ENCODE assay signal across 14 cellular contexts in genomic region chr12:110737532-110737931, GRCh38. TPM values are rescaled to one million over a fixed set of nuclear protein-coding genes. Genes with fewer than 3 reads are reported as not detected.
DNase-seq lines count a peak whose midpoint lies in the region; ATAC-seq and TF ChIP-seq lines count a peak whose summit lies in the region.
"Had no signal": no experiment of that assay in that cellular context is flagged by ENCODE, and none has a peak within 500 bp of the region (broad histone marks: within the 10 kb centered on the region; RNA-seq: fewer than 3 reads in every experiment).

No MANE protein-coding gene starts in this region.

- dilution Hi-C loops in mammary epithelial cell (cut with HindIII; ENCODE audit: low sequenced_read_pairs): no loop called here

- peaks cover 5% of the 10 kb centered on the region for H3K79me1 ChIP-seq in trophoblast cell (ENCODE audit: low read length)

- peak overlapping the region; percentile 86 for H3K4me3 ChIP-seq in OCI-LY7 (ENCODE audit: low read depth, low read length, poor library complexity, severe bottlenecking)
- no peak overlapping the region for H3K4me3 ChIP-seq in mammary epithelial cell (replicated peaks in 1 of 3; ENCODE audit: insufficient read depth in 1 of 3, low read depth in 2 of 3, low read length in 3 of 3)
- no peak overlapping the region for H3K4me3 ChIP-seq in trophoblast cell (ENCODE audit: low read depth, low read length)
- no peak overlapping the region for H3K4me3 ChIP-seq in Karpas-422 (ENCODE audit: low read length)
- no peak overlapping the region for H3K4me3 ChIP-seq in mucosa of descending colon
- H3K4me3 ChIP-seq: A549 had no signal

- H2BK5ac ChIP-seq in trophoblast cell (ENCODE audit: low read depth, low read length, poor library complexity): no peak overlapping the region

- no peak for DNase-seq in activated CD4-positive, alpha-beta T cell treated with anti-CD3 and anti-CD28 coated beads, Interleukin-2, amount 10 ng/mL, durations not matched to agents 7 days and 5 days
- DNase-seq in activated CD4-positive, alpha-beta T cell treated with anti-CD3 and anti-CD28 coated beads for 4 hours: no peak
- DNase-seq in OCI-LY7 (ENCODE audit: low spot score): no peak
- no peak for DNase-seq in mammary epithelial cell
- no peak for DNase-seq in trophoblast cell
- DNase-seq in Karpas-422: no peak
- no peak for DNase-seq in mucosa of descending colon
- no peak for DNase-seq in GM10266 (ENCODE audit: extremely low spot score)
- DNase-seq: activated CD4-positive, alpha-beta T cell treated with anti-CD3 and anti-CD28 coated beads for 48 hours; amniotic stem cell; NCI-H2081 treated with DMSO at 0.1 percent for 48 hours; NK-92 treated with Interleukin-12 subunit alpha and Interleukin-12 subunit beta, amount 100 ng/mL, for 24 hours; stimulated activated CD4-positive, alpha-beta T cell treated with anti-CD3 and anti-CD28 coated beads, Interleukin-12 subunit alpha, Interleukin-12 subunit beta, amount 100 ng/mL, for 4 hours had no signal

- H3K4me2 ChIP-seq in OCI-LY7 (ENCODE audit: low read length) (peak overlapping the region; percentile 83), mammary epithelial cell (ENCODE audit: insufficient read depth, low read depth, low read length) (peak overlapping the region; percentile 8), trophoblast cell (ENCODE audit: low read length) (no peak overlapping the region), Karpas-422 (ENCODE audit: low read depth, low read length, poor library complexity, severe bottlenecking) (no peak overlapping the region)

- no peak overlapping the region for H4K12ac ChIP-seq in trophoblast cell (ENCODE audit: low read depth, low read length)

- WGBS in mammary epithelial cell (ENCODE audit: low coverage, missing lambda C conversion rate): 53% methylated on average over 3 of the region's 3 CpGs
- no CpG with 5 or more reads among the region's 3 CpGs for WGBS in trophoblast cell (ENCODE audit: extremely low coverage, insufficient coverage, insufficient read length)

- POLR2A ChIA-PET in activated CD4-positive, alpha-beta T cell treated with anti-CD3 and anti-CD28 coated beads, Interleukin-2, amount 10 ng/mL, durations not matched to agents 7 days and 5 days (lab: Charles Lee): no interaction called here
- POLR2A ChIA-PET in OCI-LY7 (lab: Charles Lee): interaction anchor here (0.7 to 1.2 kb wide), 3 partner anchors 8 to 28 kb away, joined by 3 to 7 read pairs (median 4); no protein-coding TSS in a partner anchor

- H3K36me3 ChIP-seq in OCI-LY7 (ENCODE audit: insufficient read depth, low read length) (peaks cover 92% of the 10 kb centered on the region), mammary epithelial cell (ENCODE audit: insufficient read depth, low read length) (peaks cover 4% of the 10 kb centered on the region), trophoblast cell (ENCODE audit: control insufficient read depth in 1 of 2, insufficient read depth in 2 of 2, low read length in 2 of 2) (peaks cover 13 to 15% of the 10 kb centered on the region in 2 experiments), Karpas-422 (ENCODE audit: insufficient read depth, low read length) (peaks cover 39% of the 10 kb centered on the region; the same call in 1 of the 2 replicates), mucosa of descending colon (ENCODE audit: low read depth) (no peaks in the 10 kb centered on the region)

- H3K4ac ChIP-seq in trophoblast cell (ENCODE audit: low read depth, low read length): peak overlapping the region; percentile 74

- H3K9ac ChIP-seq in mammary epithelial cell (ENCODE audit: insufficient read depth, low read length) (no peak overlapping the region), trophoblast cell (ENCODE audit: low read length) (no peak overlapping the region), Karpas-422 (ENCODE audit: low read length) (no peak overlapping the region)

- H3K9me2 ChIP-seq in OCI-LY7 (ENCODE audit: insufficient read depth, low read length): no peaks in the 10 kb centered on the region
- H3K9me2 ChIP-seq in Karpas-422 (replicated peaks; ENCODE audit: insufficient read depth, low read length): no peaks in the 10 kb centered on the region

- H2AK5ac ChIP-seq in trophoblast cell (ENCODE audit: low read length): no peak overlapping the region

- no peaks in the 10 kb centered on the region for H3K9me3 ChIP-seq in OCI-LY7 (ENCODE audit: low read length)
- no peaks in the 10 kb centered on the region for H3K9me3 ChIP-seq in mammary epithelial cell (replicated peaks; ENCODE audit: insufficient read depth, low read length)
- H3K9me3 ChIP-seq in trophoblast cell (ENCODE audit: insufficient read depth, low read depth, low read length): no peaks in the 10 kb centered on the region
- no peaks in the 10 kb centered on the region for H3K9me3 ChIP-seq in Karpas-422 (ENCODE audit: low read length)
- no peaks in the 10 kb centered on the region for H3K9me3 ChIP-seq in mucosa of descending colon
- H3K9me3 ChIP-seq: A549 had no signal

- no peak overlapping the region for H4K91ac ChIP-seq in trophoblast cell (ENCODE audit: low read depth, low read length)

- no peak for ATAC-seq in mucosa of descending colon
- ATAC-seq: A549 had no signal

- H3K9me3 Mint-ChIP-seq in activated CD4-positive, alpha-beta T cell treated with anti-CD3 and anti-CD28 coated beads, Interleukin-2, amount 10 ng/mL, durations not matched to agents 7 days and 5 days: no peaks in the 10 kb centered on the region

- H4K20me1 ChIP-seq in OCI-LY7 (ENCODE audit: insufficient read depth, low read length) (peaks cover 45% of the 10 kb centered on the region), mammary epithelial cell (ENCODE audit: insufficient read depth, low read length) (peaks cover 24% of the 10 kb centered on the region), Karpas-422 (ENCODE audit: insufficient read depth, low read depth, low read length) (peaks cover 81% of the 10 kb centered on the region)

- no peak overlapping the region for H3K14ac ChIP-seq in trophoblast cell (ENCODE audit: low read length)

- peaks cover 51% of the 10 kb centered on the region for H3K36me3 Mint-ChIP-seq in activated CD4-positive, alpha-beta T cell treated with anti-CD3 and anti-CD28 coated beads, Interleukin-2, amount 10 ng/mL, durations not matched to agents 7 days and 5 days (ENCODE audit: low read depth)

- no peak for TF ChIP-seq CTCF in OCI-LY7 (conservative IDR thresholded peaks at IDR 0.05; ENCODE audit: low read length)
- no peak for TF ChIP-seq CTCF in mammary epithelial cell (conservative IDR thresholded peaks at IDR 0.05 in 1 of 2, IDR thresholded peaks at IDR 0.05 in 1 of 2; ENCODE audit: extremely low read depth in 1 of 2, insufficient read depth in 1 of 2, low read depth in 1 of 2, low read length in 2 of 2)
- no peak for TF ChIP-seq CTCF in mucosa of descending colon (IDR thresholded peaks at IDR 0.05)
- TF ChIP-seq CTCF in GM10266 (IDR thresholded peaks at IDR 0.05; ENCODE audit: control insufficient read depth, insufficient read depth, low read depth, missing control alignments): no peak

- intact Hi-C loops in OCI-LY7 (cut with micrococcal nuclease; ENCODE audit: unreplicated experiment) (no loop called here), mammary epithelial cell (cut with micrococcal nuclease) (no loop called here), mucosa of descending colon (cut with DNase I, micrococcal nuclease) (no loop called here)

- in situ Hi-C loops in mammary epithelial cell (cut with MboI; ENCODE audit: low sequenced_read_pairs in 2 of 2): no loop called here

- peaks cover 68% of the 10 kb centered on the region for H3K4me1 Mint-ChIP-seq in activated CD4-positive, alpha-beta T cell treated with anti-CD3 and anti-CD28 coated beads, Interleukin-2, amount 10 ng/mL, durations not matched to agents 7 days and 5 days

- H3K79me2 ChIP-seq in OCI-LY7 (ENCODE audit: insufficient read depth, low read depth, low read length) (peaks cover 100% of the 10 kb centered on the region), mammary epithelial cell (ENCODE audit: insufficient read depth, low read length) (peaks cover 100% of the 10 kb centered on the region), trophoblast cell (ENCODE audit: control insufficient read depth, insufficient read depth, low read length, poor library complexity) (peaks cover 30% of the 10 kb centered on the region), Karpas-422 (ENCODE audit: low read length) (peaks cover 100% of the 10 kb centered on the region)

- CTCF ChIA-PET in activated CD4-positive, alpha-beta T cell treated with anti-CD3 and anti-CD28 coated beads, Interleukin-2, amount 10 ng/mL, durations not matched to agents 7 days and 5 days (lab: Charles Lee): interaction anchor here (1.2 to 2.3 kb wide), 2 partner anchors 10 to 16 kb away, joined by 3 to 9 read pairs; no protein-coding TSS in a partner anchor
- CTCF ChIA-PET in OCI-LY7 (lab: Charles Lee; ENCODE audit: unreplicated experiment) (interaction anchor here (0.5 kb wide), 1 partner anchor 162 kb away, joined by 3 read pairs; no protein-coding TSS in a partner anchor), mammary epithelial cell (lab: Charles Lee; ENCODE audit: low non-redundant PET) (no interaction called here)

- H2AFZ ChIP-seq in OCI-LY7 (ENCODE audit: low read length): no peak overlapping the region
- no peak overlapping the region for H2AFZ ChIP-seq in mammary epithelial cell (ENCODE audit: low read depth, low read length)
- no peak overlapping the region for H2AFZ ChIP-seq in trophoblast cell (ENCODE audit: insufficient read depth, low read length, poor library complexity)
- no peak overlapping the region for H2AFZ ChIP-seq in Karpas-422 (ENCODE audit: low read length)

- H3K27ac Mint-ChIP-seq in activated CD4-positive, alpha-beta T cell treated with anti-CD3 and anti-CD28 coated beads, Interleukin-2, amount 10 ng/mL, durations not matched to agents 7 days and 5 days: peak overlapping the region; percentile 75

- H3K27me3 ChIP-seq in mammary epithelial cell (ENCODE audit: insufficient read depth, low read length) (no peaks in the 10 kb centered on the region), trophoblast cell (ENCODE audit: insufficient read depth, low read length) (no peaks in the 10 kb centered on the region), Karpas-422 (ENCODE audit: low read length) (no peaks in the 10 kb centered on the region)

- H4K8ac ChIP-seq in trophoblast cell (ENCODE audit: low read depth, low read length): no peak overlapping the region

- no peak overlapping the region for H2BK12ac ChIP-seq in trophoblast cell (ENCODE audit: low read length)

- H3K27ac ChIP-seq in OCI-LY7 (ENCODE audit: low read depth, low read length, poor library complexity, severe bottlenecking): peak overlapping the region; percentile 10
- no peak overlapping the region for H3K27ac ChIP-seq in mammary epithelial cell (ENCODE audit: insufficient read depth, low read depth, low read length)
- no peak overlapping the region for H3K27ac ChIP-seq in trophoblast cell (ENCODE audit: low read depth, low read length)
- H3K27ac ChIP-seq in Karpas-422 (ENCODE audit: low read length): no peak overlapping the region
- H3K27ac ChIP-seq: A549 had no signal

- peak overlapping the region; percentile 31 for H3K4me3 Mint-ChIP-seq in activated CD4-positive, alpha-beta T cell treated with anti-CD3 and anti-CD28 coated beads, Interleukin-2, amount 10 ng/mL, durations not matched to agents 7 days and 5 days

- no peak overlapping the region for H3K18ac ChIP-seq in trophoblast cell (ENCODE audit: low read length)

- H3K4me1 ChIP-seq in OCI-LY7 (ENCODE audit: insufficient read depth, low read length, poor library complexity, severe bottlenecking): peaks cover 42% of the 10 kb centered on the region
- peaks cover 22% of the 10 kb centered on the region for H3K4me1 ChIP-seq in mammary epithelial cell (ENCODE audit: insufficient read depth, low read length)
- H3K4me1 ChIP-seq in trophoblast cell (ENCODE audit: control insufficient read depth in 1 of 2, insufficient read depth in 2 of 2, low read length in 2 of 2): peaks cover 2 to 3% of the 10 kb centered on the region in 2 experiments
- H3K4me1 ChIP-seq in Karpas-422 (ENCODE audit: low read length): peaks cover 37% of the 10 kb centered on the region
- peaks cover 52% of the 10 kb centered on the region for H3K4me1 ChIP-seq in mucosa of descending colon (ENCODE audit: low read depth)

- BruUV-seq in OCI-LY7 (replicated peaks; lab: Mats Ljungman, UMichigan) (no TSS peak), mammary epithelial cell (replicated peaks; lab: Mats Ljungman, UMichigan) (no TSS peak)

- no peak overlapping the region for H2BK120ac ChIP-seq in trophoblast cell (ENCODE audit: insufficient read depth, low read length, poor library complexity)

- H3K27me3 Mint-ChIP-seq in activated CD4-positive, alpha-beta T cell treated with anti-CD3 and anti-CD28 coated beads, Interleukin-2, amount 10 ng/mL, durations not matched to agents 7 days and 5 days: no peaks in the 10 kb centered on the region

- no peak overlapping the region for H3K23ac ChIP-seq in trophoblast cell (ENCODE audit: low read length)

RNA-seq across cellular contexts. Expression of gene PPP1CC, which starts 5.2 kb away (rescaled TPM):
- 100 to 1,000 TPM; 174 to 183 TPM for total RNA-seq in activated CD4-positive, alpha-beta T cell treated with anti-CD3 and anti-CD28 coated beads, Interleukin-2, amount 10 ng/mL, durations not matched to agents 7 days and 5 days
- 140 and 146 TPM in 2 replicates for total RNA-seq in OCI-LY7 (2014; rRNA removed; shearing (Covaris generic))
- total RNA-seq in OCI-LY7 (2022) (264 and 275 TPM in 2 replicates), mammary epithelial cell (100 to 1,000 TPM in 1 of 2 donors, 10 to 100 TPM in 1; 91.0 to 116 TPM), mucosa of descending colon (100 to 1,000 TPM; 145 to 171 (median 161) TPM)
- 80.4 TPM for polyA plus RNA-seq in mammary epithelial cell
- 76.0 TPM for polyA minus RNA-seq in mammary epithelial cell
- polyA plus RNA-seq in trophoblast cell (2013): 119 and 124 TPM in 2 replicates
- total RNA-seq in Karpas-422 (2014; rRNA removed; shearing (Covaris generic); ENCODE audit: low replicate concordance): 128 and 248 TPM in 2 replicates

RNA-seq across cellular contexts. Expression of gene HVCN1, which starts 48.6 kb away (rescaled TPM):
- total RNA-seq in activated CD4-positive, alpha-beta T cell treated with anti-CD3 and anti-CD28 coated beads, Interleukin-2, amount 10 ng/mL, durations not matched to agents 7 days and 5 days: 10 to 100 TPM; 16.0 to 18.7 TPM
- total RNA-seq in OCI-LY7 (2014; rRNA removed; shearing (Covaris generic)): 6.4 and 9.3 TPM in 2 replicates
- total RNA-seq in OCI-LY7 (2022) (4.5 and 4.9 TPM in 2 replicates), mammary epithelial cell (under 1 TPM in 1 of 2 donors, not detected in 1; 0.33 TPM), mucosa of descending colon (1 to 10 TPM; 1.6 to 5.6 (median 3.5) TPM)
- not detected for polyA plus RNA-seq in mammary epithelial cell
- polyA minus RNA-seq in mammary epithelial cell: not detected
- polyA plus RNA-seq in trophoblast cell (2013): 0.99 and 1.2 TPM in 2 replicates
- total RNA-seq in Karpas-422 (2014; rRNA removed; shearing (Covaris generic); ENCODE audit: low replicate concordance): 5.1 and 11.5 TPM in 2 replicates

Comparison
In these comparisons a context has a peak if more than half of its experiments do, and no peak if none do; other contexts are left out.
1. H3K4me2 ChIP-seq: peak in OCI-LY7 (single experiment) and mammary epithelial cell (single experiment); none in trophoblast cell (single experiment) and Karpas-422 (single experiment).